Comparison of ENCODE assay signal across 1 cellular context in genomic region chr15:98842192-98842972, GRCh38.
TF ChIP-seq lines count a peak whose summit lies in the region.

No MANE protein-coding gene starts in this region.

TF ChIP-seq in IMR-90, 13 proteins besides CTCF, POLR2A, EP300 and RAD21 (continued from another document):
- TF ChIP-seq FOS (IDR thresholded peaks at IDR 0.05; ENCODE audit: low read depth, low read length) (no peak), NFE2L2 (IDR thresholded peaks at IDR 0.05; ENCODE audit: low read depth, low read length) (no peak), RCOR1 (IDR thresholded peaks at IDR 0.05; ENCODE audit: insufficient replicate concordance, low read length) (no peak), BHLHE40 (IDR thresholded peaks at IDR 0.05; ENCODE audit: low read depth, low read length) (no peak), CEBPB (IDR thresholded peaks at IDR 0.05; ENCODE audit: low read depth, low read length) (no peak), ELK1 (IDR thresholded peaks at IDR 0.05; ENCODE audit: borderline replicate concordance, low read depth, low read length) (no peak), USF2 (IDR thresholded peaks at IDR 0.05; ENCODE audit: low read depth, low read length) (no peak), RFX5 (IDR thresholded peaks at IDR 0.05; ENCODE audit: low read depth, low read length) (no peak), MAFK (IDR thresholded peaks at IDR 0.05; ENCODE audit: low read depth, low read length) (no peak), SMC3 (IDR thresholded peaks at IDR 0.05; ENCODE audit: low read depth, low read length) (no peak)
